Comparison of ENCODE assay signal across 7 cellular contexts in genomic region chr17:81685108-81685507, GRCh38. TPM values are rescaled to one million over a fixed set of nuclear protein-coding genes. Genes with fewer than 3 reads are reported as not detected.
A peak's percentile ranks its signal among the peaks of the same experiment; 100 is the strongest.
DNase-seq lines count a peak whose midpoint lies in the region; ATAC-seq, FAIRE-seq and TF ChIP-seq lines count a peak whose summit lies in the region.

No MANE protein-coding gene starts in this region.

- peaks cover 92% of the 10 kb centered on the region for H3K79me2 ChIP-seq in GM23248 (ENCODE audit: insufficient read depth)

- WGBS in GM23248 (ENCODE audit: low coverage in 1 of 2, low lambda C conversion rate in 2 of 2, missing lambda C conversion rate in 2 of 2), 2 experiments, result 12 to 13% methylated on average over 12 of the region's 12 CpGs

- H3K27ac Mint-ChIP-seq in neural crest cell (ENCODE audit: unreplicated experiment), result no peak overlapping the region

- FAIRE-seq in GM12891 (lab: Jason Lieb, UNC), result no peak

- ATAC-seq in HG03439 (IDR thresholded peaks at IDR 0.05; ENCODE audit: unreplicated experiment), result no peak

- H3K9me3 Mint-ChIP-seq in neural crest cell, result no peaks in the 10 kb centered on the region

- no peaks in the 10 kb centered on the region for H3K9me2 ChIP-seq in GM23248 (ENCODE audit: insufficient read depth)

- peaks cover 23% of the 10 kb centered on the region for H3K4me1 ChIP-seq in GM23248 (ENCODE audit: insufficient read depth)

- H3K27me3 ChIP-seq in GM23248 (replicated peaks; ENCODE audit: insufficient read depth), result no peaks in the 10 kb centered on the region

- H3K36me3 ChIP-seq in GM23248 (ENCODE audit: low read depth), result peaks cover 27% of the 10 kb centered on the region

- TF ChIP-seq POLR2A in GM12891 (IDR thresholded peaks at IDR 0.05; ENCODE audit: low read depth, low read length), result no peak

- H3K4me3 Mint-ChIP-seq in neural crest cell, result peak overlapping the region; percentile 84

- no peak overlapping the region for H2AFZ ChIP-seq in GM23248

- peaks cover 2% of the 10 kb centered on the region for H3K36me3 Mint-ChIP-seq in neural crest cell (ENCODE audit: low read depth)

- H3F3A ChIP-seq in GM23248 (ENCODE audit: insufficient read depth), result peaks cover 7% of the 10 kb centered on the region

- H3K4me3 ChIP-seq in GM23248 (peak overlapping the region; percentile 86), coronary artery (peak overlapping the region; percentile 98)

- TF ChIP-seq CTCF in coronary artery (IDR thresholded peaks at IDR 0.05), result no peak
- TF ChIP-seq CTCF in neural crest cell (conservative IDR thresholded peaks at IDR 0.05), result no peak

- no peaks in the 10 kb centered on the region for H3K9me3 ChIP-seq in GM23248 (ENCODE audit: low read depth)

- H3K27ac ChIP-seq in GM23248, result peak overlapping the region; percentile 96
- no peak overlapping the region for H3K27ac ChIP-seq in coronary artery

- H3K9ac ChIP-seq in GM23248, result peak overlapping the region; percentile 93

- H4K20me1 ChIP-seq in GM23248 (ENCODE audit: insufficient read depth), result peaks cover 6% of the 10 kb centered on the region; the same call in 1 of the 2 replicates

- H3K27me3 Mint-ChIP-seq in neural crest cell (ENCODE audit: low read depth), result no peaks in the 10 kb centered on the region

- DNase-seq in GM23248 (peak; percentile 96), RPMI8226 (peak; percentile 48), coronary artery (ENCODE audit: low spot score) (no peak), neural crest cell (ENCODE audit: low read depth, low spot score) (no peak), GM12891 (ENCODE audit: insufficient read length, low spot score) (no peak)
- DNase-seq in NK-92 treated with Interleukin-12 subunit alpha and Interleukin-12 subunit beta, amount 100 ng/mL, for 24 hours (lab: John Stamatoyannopoulos, UW), result no peak

- peaks cover 24% of the 10 kb centered on the region for H3K4me1 Mint-ChIP-seq in neural crest cell

- in situ Hi-C loops in GM23248 (cut with MboI), result no loop called here

- peak overlapping the region; percentile 88 for H3K4me2 ChIP-seq in GM23248 (ENCODE audit: unreplicated experiment)

TF ChIP-seq in GM12891, 5 proteins besides CTCF, POLR2A, EP300 and RAD21:
- no peak for TF ChIP-seq POU2F2 (IDR thresholded peaks at IDR 0.05; ENCODE audit: low read depth, low read length)
- TF ChIP-seq SPI1 (IDR thresholded peaks at IDR 0.05; ENCODE audit: low read depth, low read length), result no peak
- no peak for TF ChIP-seq PAX5 (IDR thresholded peaks at IDR 0.05; ENCODE audit: insufficient read depth, low read length, severe bottlenecking)
- TF ChIP-seq TAF1 (IDR thresholded peaks at IDR 0.05; ENCODE audit: low read depth, low read length), result no peak
TF ChIP-seq in GM12891: peak in this region for 0.

RNA-seq across cellular contexts. Expression of gene HGS, which starts 1.3 kb away (rescaled TPM):
- 161 and 166 TPM in 2 replicates for total RNA-seq in GM23248 (2014; rRNA removed; shearing (Covaris generic))
- 106 and 110 TPM in 2 replicates for polyA plus RNA-seq in GM23248 (2016; fragmentation: Nextera tagmentation; extraction: Ambion mirVana)
- 103 and 108 TPM in 2 replicates for total RNA-seq in neural crest cell
- 51.7 TPM for polyA plus RNA-seq in GM12891 (2012; ENCODE audit: low read depth, missing spikeins)

RNA-seq across cellular contexts. Expression of gene ARL16, which starts 1.5 kb away (rescaled TPM):
- total RNA-seq in GM23248 (2014; rRNA removed; shearing (Covaris generic)), result 37.6 and 45.6 TPM in 2 replicates
- polyA plus RNA-seq in GM23248 (2016; fragmentation: Nextera tagmentation; extraction: Ambion mirVana), result 70.8 and 72.8 TPM in 2 replicates
- 51.0 and 53.7 TPM in 2 replicates for total RNA-seq in neural crest cell
- 24.0 TPM for polyA plus RNA-seq in GM12891 (2012; ENCODE audit: low read depth, missing spikeins)

RNA-seq across cellular contexts. Expression of gene MRPL12, which starts 18.1 kb away (rescaled TPM):
- total RNA-seq in GM23248 (2014; rRNA removed; shearing (Covaris generic)), result 4.3 and 4.9 TPM in 2 replicates
- polyA plus RNA-seq in GM23248 (2016; fragmentation: Nextera tagmentation; extraction: Ambion mirVana), result 76.3 and 78.5 TPM in 2 replicates
- total RNA-seq in neural crest cell, result 106 TPM in 2 replicates
- 103 TPM for polyA plus RNA-seq in GM12891 (2012; ENCODE audit: low read depth, missing spikeins)

RNA-seq across cellular contexts. Expression of gene CCDC137, which starts 18.6 kb away (rescaled TPM):
- total RNA-seq in GM23248 (2014; rRNA removed; shearing (Covaris generic)), result 11.6 and 11.7 TPM in 2 replicates
- 22.0 and 22.8 TPM in 2 replicates for polyA plus RNA-seq in GM23248 (2016; fragmentation: Nextera tagmentation; extraction: Ambion mirVana)
- 37.0 and 38.3 TPM in 2 replicates for total RNA-seq in neural crest cell
- 23.9 TPM for polyA plus RNA-seq in GM12891 (2012; ENCODE audit: low read depth, missing spikeins)

RNA-seq across cellular contexts. Expression of gene OXLD1, which starts 18.7 kb away (rescaled TPM):
- 19.9 and 49.3 TPM in 2 replicates for total RNA-seq in GM23248 (2014; rRNA removed; shearing (Covaris generic))
- 48.5 and 50.4 TPM in 2 replicates for polyA plus RNA-seq in GM23248 (2016; fragmentation: Nextera tagmentation; extraction: Ambion mirVana)
- 25.5 and 28.2 TPM in 2 replicates for total RNA-seq in neural crest cell
- 47.8 TPM for polyA plus RNA-seq in GM12891 (2012; ENCODE audit: low read depth, missing spikeins)

Comparison
In these comparisons a context has a peak if more than half of its experiments do, and no peak if none do; other contexts are left out.
1. DNase-seq: peak in GM23248 (single experiment) and RPMI8226 (single experiment); none in coronary artery (single experiment), neural crest cell (single experiment), NK-92 treated with Interleukin-12 subunit alpha and Interleukin-12 subunit beta, amount 100 ng/mL, for 24 hours (single experiment) and GM12891 (single experiment).
2. RNA of gene MRPL12, which starts 18.1 kb away (total RNA-seq): 106 TPM in neural crest cell; 4.3 to 4.9 TPM in GM23248; every median in the first group is over 10 times any median in the second.